Comparison of ENCODE assay signal across 19 cellular contexts in genomic region chr16:81891734-81892364, GRCh38.
A peak's percentile ranks its signal among the peaks of the same experiment; 100 is the strongest.
DNase-seq lines count a peak whose midpoint lies in the region; ATAC-seq and TF ChIP-seq lines count a peak whose summit lies in the region.
"Had no signal": no experiment of that assay in that cellular context is flagged by ENCODE, and none has a peak within 500 bp of the region (broad histone marks: within the 10 kb centered on the region; RNA-seq: fewer than 3 reads in every experiment).

No MANE protein-coding gene starts in this region.

- H3K9me3 ChIP-seq in mucosa of descending colon: no peaks in the 10 kb centered on the region
- H3K9me3 ChIP-seq in transverse colon: no peaks in the 10 kb centered on the region
- H3K9me3 ChIP-seq: A549 had no signal

- DNase-seq in CD14-positive monocyte (ENCODE audit: low spot score) (no peak), HT1080 (ENCODE audit: low read depth) (peak; percentile 41), brain microvascular endothelial cell (peak; percentile 20), mucosa of descending colon (no peak), transverse colon (no peak), HT-29 (ENCODE audit: low spot score) (no peak)
- no peak for DNase-seq in stimulated activated naive CD4-positive, alpha-beta T cell (lab: John Stamatoyannopoulos, UW)
- DNase-seq: C1 segment of cervical spinal cord, DMS 273 treated with DMSO at 0.1 percent for 48 hours, H7, NCI-H1417, NCI-H2029, NCI-H2171, NCI-H446, NCI-H69, RPMI8226, SIG-M5 had no signal

- no peak overlapping the region for H3K4me3 Mint-ChIP-seq in CD14-positive monocyte

- TF ChIP-seq CTCF in CD14-positive monocyte (IDR thresholded peaks at IDR 0.05) (no peak), brain microvascular endothelial cell (IDR thresholded peaks at IDR 0.05; ENCODE audit: low read depth, low read length, missing control alignments) (no peak), mucosa of descending colon (IDR thresholded peaks at IDR 0.05) (no peak), transverse colon (IDR thresholded peaks at IDR 0.05) (no peak)

- peaks cover 0 to 3% (median 0%) of the 10 kb centered on the region in 7 donors for H3K9me3 Mint-ChIP-seq in CD14-positive monocyte

- in situ Hi-C loops in brain microvascular endothelial cell (cut with HindIII; ENCODE audit: low pct_ligation_motif_present, low sequenced_read_pairs): no loop called here
- in situ Hi-C loops in transverse colon (cut with MboI; ENCODE audit: low pct_ligation_motif_present in 1 of 4, low pct_unique_long_range_greater_than_20kb in 1 of 4, low sequenced_read_pairs in 3 of 4): loop anchor here in 2 of 4 donors (25.0 kb wide), 1 partner anchor 530 kb away; no protein-coding TSS in a partner anchor

- no peak for TF ChIP-seq EP300 in transverse colon (IDR thresholded peaks at IDR 0.05; ENCODE audit: low read depth)

- H3K36me3 Mint-ChIP-seq in CD14-positive monocyte: peaks cover 44 to 78% of the 10 kb centered on the region in 2 donors

- no peaks in the 10 kb centered on the region for H3K4me1 ChIP-seq in mucosa of descending colon (ENCODE audit: low read depth)
- H3K4me1 ChIP-seq in transverse colon: no peaks in the 10 kb centered on the region

- no peak overlapping the region for H3K4me3 ChIP-seq in brain microvascular endothelial cell (ENCODE audit: low read depth, low read length)
- no peak overlapping the region for H3K4me3 ChIP-seq in mucosa of descending colon
- H3K4me3 ChIP-seq in transverse colon: no peak overlapping the region
- H3K4me3 ChIP-seq: A549 had no signal

- WGBS in transverse colon (ENCODE audit: low coverage in 1 of 2), 2 donors: 75 to 81% methylated on average over 4 to 6 of the region's 6 CpGs

- H3K36me3 ChIP-seq in brain microvascular endothelial cell (replicated peaks) (no peaks in the 10 kb centered on the region), mucosa of descending colon (ENCODE audit: low read depth) (no peaks in the 10 kb centered on the region), transverse colon (no peaks in the 10 kb centered on the region)

- no peak for TF ChIP-seq POLR2A in transverse colon (IDR thresholded peaks at IDR 0.05)

- peaks cover 0 to 2% (median 0%) of the 10 kb centered on the region in 3 donors for H3K27me3 Mint-ChIP-seq in CD14-positive monocyte (ENCODE audit: low read depth in 3 of 3)

- ATAC-seq in mucosa of descending colon (peak; percentile 33), HG02840 (IDR thresholded peaks at IDR 0.05; ENCODE audit: low FRiP score, unreplicated experiment) (no peak)
- ATAC-seq: A549 had no signal

- H3K27ac ChIP-seq in brain microvascular endothelial cell (no peak overlapping the region), transverse colon (no peak overlapping the region)
- H3K27ac ChIP-seq: A549 had no signal

- H3K27me3 ChIP-seq in brain microvascular endothelial cell (replicated peaks): no peaks in the 10 kb centered on the region
- no peaks in the 10 kb centered on the region for H3K27me3 ChIP-seq in transverse colon

- H3K27ac Mint-ChIP-seq in CD14-positive monocyte: peak overlapping the region in 4 of 7 donors; percentile 16 to 46 (median 25)

- intact Hi-C loops in CD14-positive monocyte (cut with micrococcal nuclease) (no loop called here), mucosa of descending colon (cut with DNase I, micrococcal nuclease) (no loop called here), transverse colon (cut with DNase I; ENCODE audit: low total_unique reads) (no loop called here)

- H3K4me1 Mint-ChIP-seq in CD14-positive monocyte: no peaks in the 10 kb centered on the region

Comparison
In these comparisons a context has a peak if more than half of its experiments do, and no peak if none do; other contexts are left out.
1. DNase-seq: peak in HT1080 (single experiment) and brain microvascular endothelial cell (single experiment); none in CD14-positive monocyte (single experiment), mucosa of descending colon (0 of 3), transverse colon (single experiment), HT-29 (single experiment) and stimulated activated naive CD4-positive, alpha-beta T cell (0 of 6).